Comparison of ENCODE assay signal across 12 cellular contexts in the genomic region with DNA sequence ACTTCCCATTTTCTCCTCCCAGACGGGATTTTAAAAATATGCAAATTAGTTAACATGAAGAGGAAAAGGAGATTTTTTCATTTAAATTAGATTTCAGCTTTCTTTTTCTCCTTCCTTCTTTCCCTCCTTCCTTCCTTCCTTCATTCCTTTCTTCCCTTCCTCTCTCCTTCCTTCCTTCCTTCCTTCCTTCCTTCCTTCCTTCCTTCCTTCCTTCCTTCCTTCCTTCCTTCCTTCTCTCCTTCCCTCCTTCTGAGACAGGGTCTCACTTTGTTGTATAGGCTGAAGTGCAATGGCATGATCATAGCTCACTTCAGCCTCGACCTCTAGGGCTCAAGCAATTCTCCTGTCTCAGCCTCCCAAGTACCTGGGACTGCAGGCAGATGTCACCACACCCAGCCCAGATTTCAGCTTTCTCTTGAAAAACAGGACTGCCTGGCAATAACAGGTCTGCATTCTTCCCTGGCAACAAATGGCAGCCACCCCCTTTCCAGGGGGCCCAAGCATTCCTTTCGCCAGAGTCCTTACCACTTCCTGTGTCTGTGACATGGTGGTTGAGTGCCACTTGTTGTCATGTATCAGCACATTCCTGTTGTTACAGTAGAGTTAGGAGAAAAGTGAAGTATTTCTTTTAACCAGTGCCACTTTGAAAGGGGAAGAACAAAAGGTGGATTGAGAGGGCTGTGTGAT.
DNase-seq lines count a peak whose midpoint lies in the region; ATAC-seq, FAIRE-seq and TF ChIP-seq lines count a peak whose summit lies in the region.
"Had no signal": no experiment of that assay in that cellular context is flagged by ENCODE, and none has a peak within 500 bp of the region (broad histone marks: within the 10 kb centered on the region; RNA-seq: fewer than 3 reads in every experiment).

No MANE protein-coding gene starts in this region.

- H3K9me3 Mint-ChIP-seq in immature natural killer cell = no peaks in the 10 kb centered on the region
- H3K9me3 Mint-ChIP-seq: activated CD4-positive, alpha-beta memory T cell treated with anti-CD3 and anti-CD28 coated beads for 36 hours had no signal

- H3K4me1 ChIP-seq in BLaER1 treated with 17β-estradiol and CSF1 and Interleukin-3, amounts not matched to agents 10 nM and 100 nM = peaks cover 18 to 31% (median 28%) of the 10 kb centered on the region in 10 experiments

- ATAC-seq in SK-N-SH treated with all-trans-retinoic acid at 6 μM for 48 hours = peak; percentile 47
- no peak for ATAC-seq in GM18511 (IDR thresholded peaks at IDR 0.05; ENCODE audit: unreplicated experiment)

- H3K4me1 Mint-ChIP-seq in immature natural killer cell = no peaks in the 10 kb centered on the region

- no peak for FAIRE-seq in frontal cortex (lab: Jason Lieb, UNC)

- peak overlapping the region in 8 of 11 experiments; percentile 7 to 58 (median 43); a peak in 13 of 22 replicates for H3K27ac ChIP-seq in BLaER1 treated with 17β-estradiol and CSF1 and Interleukin-3, amounts not matched to agents 10 nM and 100 nM

- peak overlapping the region in 2 of 11 experiments; percentile 12 to 21; a peak in 1 of 22 replicates for H3K9ac ChIP-seq in BLaER1 treated with 17β-estradiol and CSF1 and Interleukin-3, amounts not matched to agents 10 nM and 100 nM

- H3K27me3 ChIP-seq in BLaER1 treated with 17β-estradiol and CSF1 and Interleukin-3, amounts not matched to agents 10 nM and 100 nM = no peaks in the 10 kb centered on the region
- H3K27me3 ChIP-seq in kidney epithelial cell (ENCODE audit: control insufficient read depth, insufficient read depth, low read length) = no peaks in the 10 kb centered on the region

- no peak for TF ChIP-seq CTCF in kidney epithelial cell (IDR thresholded peaks at IDR 0.05; ENCODE audit: insufficient read depth, low read length, poor library complexity, severe bottlenecking)

- peak overlapping the region; percentile 30 to 69 (median 55); a peak in 18 of 22 replicates for H3K4me2 ChIP-seq in BLaER1 treated with 17β-estradiol and CSF1 and Interleukin-3, amounts not matched to agents 10 nM and 100 nM

- DNase-seq in HS-5 (ENCODE audit: low read depth) (peak; percentile 11), kidney epithelial cell (ENCODE audit: low read depth) (peak; percentile 38), immature natural killer cell (no peak), hypothalamus (lab: John Stamatoyannopoulos, UW) (no peak), frontal cortex (ENCODE audit: low spot score in 2 of 2) (no peak)
- DNase-seq: activated CD4-positive, alpha-beta memory T cell treated with anti-CD3 and anti-CD28 coated beads for 36 hours; NCI-H2107; Right ventricle myocardium superior; stimulated activated CD8-positive, alpha-beta memory T cell treated with anti-CD3 and anti-CD28 coated beads, Interleukin-4, amount 100 ng/mL, for 48 hours had no signal

- H3K9me3 ChIP-seq in BLaER1 treated with 17β-estradiol and CSF1 and Interleukin-3, amounts not matched to agents 10 nM and 100 nM (replicated peaks in 1 of 11) = peaks cover 0 to 10% (median 0%) of the 10 kb centered on the region in 11 experiments; a peak in 3 of 22 replicates

- H3K27me3 Mint-ChIP-seq in immature natural killer cell (ENCODE audit: low read depth in 3 of 3) = peaks cover 5 to 16% (median 6%) of the 10 kb centered on the region in 3 donors

- H3K36me3 Mint-ChIP-seq in immature natural killer cell = no peaks in the 10 kb centered on the region
- H3K36me3 Mint-ChIP-seq: activated CD4-positive, alpha-beta memory T cell treated with anti-CD3 and anti-CD28 coated beads for 36 hours had no signal

- H4K20me1 ChIP-seq in BLaER1 treated with 17β-estradiol and CSF1 and Interleukin-3, amounts not matched to agents 10 nM and 100 nM = no peaks in the 10 kb centered on the region

- H3K27ac Mint-ChIP-seq in immature natural killer cell = no peak overlapping the region
- H3K27ac Mint-ChIP-seq: activated CD4-positive, alpha-beta memory T cell treated with anti-CD3 and anti-CD28 coated beads for 36 hours had no signal

- H3K4me3 Mint-ChIP-seq in immature natural killer cell = no peak overlapping the region
- H3K4me3 Mint-ChIP-seq: activated CD4-positive, alpha-beta memory T cell treated with anti-CD3 and anti-CD28 coated beads for 36 hours had no signal

- no peak overlapping the region for H3K4me3 ChIP-seq in BLaER1 treated with 17β-estradiol and CSF1 and Interleukin-3, amounts not matched to agents 10 nM and 100 nM
- no peak overlapping the region for H3K4me3 ChIP-seq in kidney epithelial cell (ENCODE audit: low read depth, low read length)

- no peaks in the 10 kb centered on the region for H3K36me3 ChIP-seq in BLaER1 treated with 17β-estradiol and CSF1 and Interleukin-3, amounts not matched to agents 10 nM and 100 nM
- H3K36me3 ChIP-seq in kidney epithelial cell (ENCODE audit: control insufficient read depth, insufficient read depth, low read length) = no peaks in the 10 kb centered on the region

TF ChIP-seq in SK-N-SH treated with all-trans-retinoic acid at 6 μM for 48 hours, 23 proteins besides CTCF, POLR2A, EP300 and RAD21:
- TF ChIP-seq TCF4 (CRISPR knock-in tag; IDR thresholded peaks at IDR 0.05; ENCODE audit: borderline replicate concordance) (no peak), ISL1 (CRISPR knock-in tag; IDR thresholded peaks at IDR 0.05) (no peak), GLIS3 (CRISPR knock-in tag; IDR thresholded peaks at IDR 0.05) (no peak)

Comparison
In these comparisons a context has a peak if more than half of its experiments do, and no peak if none do; other contexts are left out.
1. DNase-seq: peak in HS-5 (single experiment) and kidney epithelial cell (single experiment); none in immature natural killer cell (0 of 3), hypothalamus (0 of 51) and frontal cortex (0 of 2).